Comparison of ENCODE assay signal across 8 cellular contexts in the genomic region with DNA sequence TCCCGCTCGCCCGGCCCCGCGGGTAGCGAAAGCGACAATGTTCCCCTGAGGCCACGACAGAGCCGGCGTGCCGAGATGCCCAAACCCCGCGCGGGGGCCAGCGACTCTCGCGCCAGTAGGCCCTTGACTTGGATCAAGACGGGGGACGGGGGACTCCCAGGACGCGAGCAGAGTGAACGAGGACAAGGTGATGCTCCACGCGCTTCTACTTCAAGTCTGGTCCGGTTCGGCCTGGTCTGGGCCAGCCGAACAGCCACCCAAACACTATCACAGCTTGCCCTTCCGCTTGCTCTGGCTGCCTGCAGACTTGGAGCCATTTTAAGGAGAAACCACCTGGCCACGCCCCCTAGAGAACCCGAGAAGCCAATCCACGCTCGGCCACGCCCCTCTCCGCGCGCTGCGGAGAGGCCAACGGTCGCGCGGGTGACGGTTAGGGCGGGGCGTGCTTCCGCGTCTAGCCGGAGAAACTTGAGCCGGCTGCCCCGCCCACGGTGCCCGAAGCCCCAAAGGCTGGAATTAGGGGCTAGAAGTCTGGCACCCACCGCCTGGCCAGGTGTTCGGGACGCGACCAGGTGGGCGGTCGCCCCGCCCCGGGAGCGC. TPM values are rescaled to one million over a fixed set of nuclear protein-coding genes. Genes with fewer than 3 reads are reported as not detected.
DNase-seq lines count a peak whose midpoint lies in the region; ATAC-seq, FAIRE-seq and TF ChIP-seq lines count a peak whose summit lies in the region.

No MANE protein-coding gene starts in this region.

- peak; percentile 22 for ATAC-seq in GM18499 (IDR thresholded peaks at IDR 0.05; ENCODE audit: insufficient read depth, unreplicated experiment)
- peak; percentile 56 for ATAC-seq in HG02938 (IDR thresholded peaks at IDR 0.05; ENCODE audit: unreplicated experiment)
- ATAC-seq in T-helper 17 cell = peak; percentile 82
- peak; percentile 89 for ATAC-seq in left ventricle myocardium superior
- peak; percentile 85 to 89 (median 88) for ATAC-seq in psoas muscle

- H3K4me3 ChIP-seq in psoas muscle = peak overlapping the region; percentile 86

- peak overlapping the region; percentile 93 for H3K27ac Mint-ChIP-seq in T-helper 17 cell

- peak overlapping the region; percentile 96 for H3K4me3 Mint-ChIP-seq in T-helper 17 cell

- no peaks in the 10 kb centered on the region for H3K9me3 ChIP-seq in T-helper 17 cell (ENCODE audit: control insufficient read depth, low read length, poor library complexity, severe bottlenecking)
- no peaks in the 10 kb centered on the region for H3K9me3 ChIP-seq in psoas muscle

- H3K36me3 ChIP-seq in psoas muscle (ENCODE audit: insufficient read depth in 1 of 2, low read depth in 1 of 2) = peaks cover 1 to 45% of the 10 kb centered on the region in 2 donors

- H3K27me3 ChIP-seq in psoas muscle (ENCODE audit: insufficient read depth in 3 of 3, low read length in 2 of 3) = no peaks in the 10 kb centered on the region

- peak; percentile 85 for FAIRE-seq in urothelium cell line (lab: Jason Lieb, UNC)

- DNase-seq in NCI-H1694 treated with DMSO at 0.1 percent for 48 hours (lab: John Stamatoyannopoulos, UW) (peak; percentile 66), T-helper 17 cell (peak; percentile 98 to 99 (median 98)), left ventricle myocardium superior (peak; percentile 100), psoas muscle (peak; percentile 100), urothelium cell line (ENCODE audit: low spot score) (peak; percentile 97)

- H3K27ac ChIP-seq in angular gyrus (ENCODE audit: low read depth, low read length) = peak overlapping the region; percentile 96
- peak overlapping the region; percentile 98 for H3K27ac ChIP-seq in psoas muscle

- intact Hi-C loops in left ventricle myocardium superior (cut with micrococcal nuclease) (no loop called here), psoas muscle (cut with DNase I) (no loop called here)

- peaks cover 2% of the 10 kb centered on the region for H3K36me3 Mint-ChIP-seq in T-helper 17 cell (ENCODE audit: low read depth)

- peaks cover 31% of the 10 kb centered on the region for H3K4me1 Mint-ChIP-seq in T-helper 17 cell

- no peaks in the 10 kb centered on the region for H3K27me3 Mint-ChIP-seq in T-helper 17 cell

- H3K4me1 ChIP-seq in psoas muscle = peaks cover 49% of the 10 kb centered on the region

- 0 to 1% (median 0%) methylated on average over 49 to 60 of the region's 60 CpGs for WGBS in psoas muscle, 3 donors

- TF ChIP-seq CTCF in psoas muscle (IDR thresholded peaks at IDR 0.05) = no peak

RNA-seq across cellular contexts. Expression of gene NDUFAF3, which starts 0.6 kb away (rescaled TPM):
- 10 to 100 TPM; 61.3 to 62.9 TPM for total RNA-seq in T-helper 17 cell
- total RNA-seq in left ventricle myocardium superior = 168 TPM
- total RNA-seq in psoas muscle = 100 to 1,000 TPM; 100 to 150 (median 112) TPM
- 10 to 100 TPM; 60.6 to 98.8 (median 85.7) TPM for polyA plus RNA-seq in psoas muscle

RNA-seq across cellular contexts. Expression of gene DALRD3, which starts 2.9 kb away (rescaled TPM):
- 10 to 100 TPM; 21.2 to 27.4 TPM for total RNA-seq in T-helper 17 cell
- total RNA-seq in left ventricle myocardium superior = 10.7 TPM
- 10 to 100 TPM in 1 of 4 donors, 1 to 10 TPM in 3; 7.5 to 10.4 (median 9.1) TPM for total RNA-seq in psoas muscle
- 10 to 100 TPM; 11.0 to 19.9 (median 13.4) TPM for polyA plus RNA-seq in psoas muscle

RNA-seq across cellular contexts. Expression of gene IMPDH2, which starts 7.9 kb away (rescaled TPM):
- total RNA-seq in T-helper 17 cell (100 to 1,000 TPM in 1 of 2 donors, 10 to 100 TPM in 1; 96.8 to 108 TPM), left ventricle myocardium superior (59.6 TPM), psoas muscle (100 to 1,000 TPM in 3 of 4 donors, 10 to 100 TPM in 1; 82.8 to 259 (median 209) TPM)
- polyA plus RNA-seq in psoas muscle = 100 to 1,000 TPM; 102 to 397 (median 233) TPM

RNA-seq across cellular contexts. Expression of gene WDR6, which starts 14.1 kb away (rescaled TPM):
- total RNA-seq in T-helper 17 cell (100 to 1,000 TPM; 181 to 202 TPM), left ventricle myocardium superior (86.9 TPM), psoas muscle (10 to 100 TPM; 55.1 to 65.7 (median 59.6) TPM)
- polyA plus RNA-seq in psoas muscle = 10 to 100 TPM; 30.5 to 49.5 (median 46.9) TPM

RNA-seq across cellular contexts. Expression of gene P4HTM, which starts 31.3 kb away (rescaled TPM):
- total RNA-seq in T-helper 17 cell = 10 to 100 TPM; 37.8 to 43.2 TPM
- total RNA-seq in left ventricle myocardium superior = 27.6 TPM
- 10 to 100 TPM; 11.1 to 17.0 (median 13.7) TPM for total RNA-seq in psoas muscle
- polyA plus RNA-seq in psoas muscle = 1 to 10 TPM; 4.1 to 8.7 (median 8.5) TPM

Comparison
In these comparisons a context has a peak if more than half of its experiments do, and no peak if none do; other contexts are left out.
1. Peak in every context shown above with its lines: DNase-seq, ATAC-seq, H3K4me3 ChIP-seq and H3K27ac ChIP-seq.
2. ATAC-seq: peak in every context shown above with its lines; median percentile 89 in left ventricle myocardium superior; 88 in psoas muscle; 82 in T-helper 17 cell; 56 in HG02938; 22 in GM18499.